17 cellular contexts compared by ENCODE assay signal in genomic region chr12:25264015-25264582, GRCh38. TPM values are rescaled to one million over a fixed set of nuclear protein-coding genes. Genes with fewer than 3 reads are reported as not detected.
DNase-seq lines count a peak whose midpoint lies in the region; ATAC-seq, FAIRE-seq and TF ChIP-seq lines count a peak whose summit lies in the region.
"Had no signal": no experiment of that assay in that cellular context is flagged by ENCODE, and none has a peak within 500 bp of the region (broad histone marks: within the 10 kb centered on the region; RNA-seq: fewer than 3 reads in every experiment).

No MANE protein-coding gene starts in this region.

- H4K8ac ChIP-seq in H1 (ENCODE audit: extremely low read depth, insufficient read depth, low read length), result no peak overlapping the region

- H3K79me2 ChIP-seq in DOHH2 (ENCODE audit: control insufficient read depth, low read length), result no peaks in the 10 kb centered on the region
- H3K79me2 ChIP-seq in H1 (ENCODE audit: control insufficient read depth in 1 of 2, insufficient read depth in 2 of 2, low read length in 2 of 2), result no peaks in the 10 kb centered on the region

- H2BK120ac ChIP-seq in H1 (replicated peaks; ENCODE audit: low read depth, low read length), result no peak overlapping the region

- peak; percentile 26 for ATAC-seq in GM19328 (IDR thresholded peaks at IDR 0.05; ENCODE audit: unreplicated experiment)

- H3K9me3 ChIP-seq in DOHH2 (ENCODE audit: control insufficient read depth, insufficient read depth, low read length) (no peaks in the 10 kb centered on the region), HUES48 (ENCODE audit: control insufficient read depth, insufficient read depth, low read length) (no peaks in the 10 kb centered on the region), H1 (ENCODE audit: insufficient read depth in 2 of 2, low read depth in 1 of 2, low read length in 1 of 2) (no peaks in the 10 kb centered on the region)
- H3K9me3 ChIP-seq: HAP-1 had no signal

- H2BK15ac ChIP-seq in H1 (ENCODE audit: low read length), result peak overlapping the region; percentile 10; the same call in 1 of the 2 replicates

- FAIRE-seq in H1 (lab: Jason Lieb, UNC), result no peak
- FAIRE-seq: A204.1 had no signal

- H3K56ac ChIP-seq in H1 (replicated peaks; ENCODE audit: insufficient read length, low read depth, low read length), result no peak overlapping the region

- H3K14ac ChIP-seq in H1 (ENCODE audit: insufficient read length), result no peak overlapping the region

- no peak overlapping the region; the same call in 1 of the 2 replicates for H2BK12ac ChIP-seq in H1 (ENCODE audit: low read depth, low read length)

- H3K4me3 ChIP-seq in DOHH2 (ENCODE audit: low read length) (peak overlapping the region; percentile 29), HUES48 (ENCODE audit: low read depth, low read length) (no peak overlapping the region), H1 (ENCODE audit: extremely low read depth in 1 of 4, insufficient read depth in 2 of 4, low read depth in 3 of 4, low read length in 4 of 4) (no peak overlapping the region)
- H3K4me3 ChIP-seq: HAP-1 had no signal

- WGBS in H1 (ENCODE audit: extremely low coverage in 1 of 2, insufficient coverage in 1 of 2, insufficient read length in 1 of 2, insufficient replicate concordance in 2 of 2, low coverage in 1 of 2, low lambda C conversion rate in 2 of 2, missing lambda C conversion rate in 1 of 2), 2 experiments, result 47% methylated on average over 1 of the region's 1 CpG; no CpG with 5 or more reads in 1 of the 2 experiments

- no peak overlapping the region for H4K91ac ChIP-seq in H1 (replicated peaks; ENCODE audit: insufficient read length, low read length)

- H3K36me3 ChIP-seq in DOHH2 (ENCODE audit: control insufficient read depth, low read length) (no peaks in the 10 kb centered on the region), HUES48 (ENCODE audit: control insufficient read depth, insufficient read depth, low read length) (no peaks in the 10 kb centered on the region), H1 (ENCODE audit: control insufficient read depth in 2 of 4, insufficient read depth in 4 of 4, low read length in 3 of 4) (no peaks in the 10 kb centered on the region)
- H3K36me3 ChIP-seq: HAP-1 had no signal

- DNase-seq in H1 (ENCODE audit: low read depth in 1 of 2, low spot score in 2 of 2) (no peak), SKM-1 treated with dmso at 0.1 percent for 144 hours (lab: John Stamatoyannopoulos, UW; ENCODE audit: unreplicated experiment) (no peak), NCI-H2029 (lab: John Stamatoyannopoulos, UW) (no peak), NCI-H1048 (lab: John Stamatoyannopoulos, UW) (no peak)
- DNase-seq in activated CD4-positive, CD25-positive, alpha-beta regulatory T cell (lab: John Stamatoyannopoulos, UW), result no peak
- DNase-seq: NCI-H146, NCI-H2107, NCI-H226, NCI-H774, SIG-M5, SW 1271 had no signal

- H2AFZ ChIP-seq in H1 (ENCODE audit: low read length), result peak overlapping the region; percentile 72

- CTCF ChIA-PET in H1 (lab: Charles Lee; ENCODE audit: partially characterized antibody), result no interaction called here

- no peak overlapping the region for H3K23ac ChIP-seq in H1 (ENCODE audit: insufficient read length)

- H3K18ac ChIP-seq in H1 (ENCODE audit: extremely low read depth, low read length), result peak overlapping the region; percentile 25; the same call in 1 of the 2 replicates

- no peak overlapping the region for H3K4ac ChIP-seq in H1 (replicated peaks; ENCODE audit: insufficient read length, low read depth, low read length)

- H3K4me2 ChIP-seq in DOHH2 (ENCODE audit: low read length), result peak overlapping the region; percentile 45
- peak overlapping the region in 1 of 2 experiments; percentile 54; a peak in 3 of 4 replicates for H3K4me2 ChIP-seq in H1 (ENCODE audit: insufficient read depth in 1 of 2, low read depth in 2 of 2, low read length in 2 of 2)

- POLR2A ChIA-PET in H1 (lab: Charles Lee; ENCODE audit: partially characterized antibody), result no interaction called here

- no peak overlapping the region for H4K5ac ChIP-seq in H1 (ENCODE audit: insufficient read length, low read depth, low read length)

- no peaks in the 10 kb centered on the region for H3K23me2 ChIP-seq in H1 (ENCODE audit: low read depth, low read length)

- H3K27me3 ChIP-seq in DOHH2 (ENCODE audit: control insufficient read depth, low read length) (no peaks in the 10 kb centered on the region), HUES48 (ENCODE audit: control insufficient read depth, insufficient read depth, low read length) (no peaks in the 10 kb centered on the region), H1 (replicated peaks in 1 of 4; ENCODE audit: control insufficient read depth in 3 of 4, extremely low read depth in 1 of 4, insufficient read depth in 3 of 4, low read length in 3 of 4) (no peaks in the 10 kb centered on the region)

- no peaks in the 10 kb centered on the region for H4K20me1 ChIP-seq in DOHH2 (ENCODE audit: control insufficient read depth, insufficient read depth, low read depth, low read length)
- no peaks in the 10 kb centered on the region for H4K20me1 ChIP-seq in H1 (replicated peaks in 1 of 2; ENCODE audit: control insufficient read depth in 1 of 2, insufficient read depth in 2 of 2, low read length in 2 of 2)

- H3F3A ChIP-seq in DOHH2 (ENCODE audit: control insufficient read depth, insufficient read depth), result no peaks in the 10 kb centered on the region

- peak overlapping the region; percentile 62; the same call in 1 of the 2 replicates for H2BK20ac ChIP-seq in H1 (ENCODE audit: low read length)

- no peak for TF ChIP-seq POLR2A in H1 (IDR thresholded peaks at IDR 0.05; ENCODE audit: control extremely low read depth in 1 of 2, low read depth in 2 of 2, low read length in 2 of 2)

- no peaks in the 10 kb centered on the region for H3K9me2 ChIP-seq in DOHH2 (replicated peaks; ENCODE audit: control insufficient read depth, low read length)

- no peaks in the 10 kb centered on the region for H3K79me1 ChIP-seq in H1 (ENCODE audit: low read depth, low read length)

- H2BK5ac ChIP-seq in H1 (ENCODE audit: low read depth, low read length), result peak overlapping the region; percentile 27; the same call in 1 of the 2 replicates

- H2AK5ac ChIP-seq in H1 (ENCODE audit: low read depth, low read length), result no peak overlapping the region; the same call in 1 of the 2 replicates

- no peak for TF ChIP-seq RAD21 in H1 (IDR thresholded peaks at IDR 0.05 in 1 of 2, conservative IDR thresholded peaks at IDR 0.05 in 1 of 2; ENCODE audit: low read depth in 2 of 2, low read length in 2 of 2)

- no peak overlapping the region for H3K9ac ChIP-seq in HUES48 (ENCODE audit: low read depth, low read length)
- H3K9ac ChIP-seq in H1 (replicated peaks in 1 of 4; ENCODE audit: extremely low read depth in 1 of 4, low read depth in 3 of 4, low read length in 3 of 4), result no peak overlapping the region

- TF ChIP-seq CTCF in DOHH2 (IDR thresholded peaks at IDR 0.05; ENCODE audit: low read depth, low read length, poor library complexity, severe bottlenecking) (no peak), H1 (IDR thresholded peaks at IDR 0.05; ENCODE audit: control extremely low read depth in 1 of 3, insufficient read depth in 1 of 3, low read depth in 1 of 3, low read length in 3 of 3) (no peak)

- H3K4me1 ChIP-seq in DOHH2 (ENCODE audit: control insufficient read depth, low read length), result peaks cover 31% of the 10 kb centered on the region
- H3K4me1 ChIP-seq in HUES48 (ENCODE audit: control insufficient read depth, insufficient read depth, low read length), result peaks cover 15% of the 10 kb centered on the region
- H3K4me1 ChIP-seq in H1 (replicated peaks in 1 of 4; ENCODE audit: control insufficient read depth in 3 of 4, insufficient read depth in 4 of 4, low read length in 3 of 4), result peaks cover 0 to 8% (median 5%) of the 10 kb centered on the region in 4 experiments; a peak in 4 of 7 replicates

- no peak for TF ChIP-seq EP300 in H1 (IDR thresholded peaks at IDR 0.05; ENCODE audit: borderline replicate concordance in 1 of 2, low read depth in 2 of 2, low read length in 2 of 2)

- H3K27ac ChIP-seq in DOHH2 (ENCODE audit: low read depth, low read length) (peak overlapping the region; percentile 14), HUES48 (ENCODE audit: low read depth, low read length) (peak overlapping the region; percentile 54), H1 (ENCODE audit: low read depth, low read length) (no peak overlapping the region)
- H3K27ac ChIP-seq: C4-2B had no signal

TF ChIP-seq in H1, 55 proteins besides CTCF, POLR2A, EP300 and RAD21 (continues in another document):
- TF ChIP-seq SP2 (IDR thresholded peaks at IDR 0.05; ENCODE audit: low read length), result no peak
- TF ChIP-seq CHD2 (IDR thresholded peaks at IDR 0.05; ENCODE audit: low read length), result no peak
- TF ChIP-seq HDAC2 (IDR thresholded peaks at IDR 0.05; ENCODE audit: borderline replicate concordance in 1 of 2, low read depth in 2 of 2, low read length in 2 of 2), result no peak
- TF ChIP-seq GTF2F1 (IDR thresholded peaks at IDR 0.05; ENCODE audit: borderline replicate concordance, low read depth, low read length), result no peak
- no peak for TF ChIP-seq POLR2AphosphoS5 (IDR thresholded peaks at IDR 0.05; ENCODE audit: low read depth, low read length)
- TF ChIP-seq CBX8 (IDR thresholded peaks at IDR 0.05; ENCODE audit: borderline replicate concordance, low read depth, low read length), result no peak
- TF ChIP-seq EGR1 (IDR thresholded peaks at IDR 0.05; ENCODE audit: borderline replicate concordance, low read depth, low read length), result no peak
- TF ChIP-seq TCF12 (IDR thresholded peaks at IDR 0.05; ENCODE audit: low read depth, low read length), result no peak
- no peak for TF ChIP-seq ZNF274 (IDR thresholded peaks at IDR 0.05; ENCODE audit: borderline replicate concordance, extremely low read depth, low read length)
- TF ChIP-seq RNF2 (IDR thresholded peaks at IDR 0.05; ENCODE audit: borderline replicate concordance, low read depth, low read length, missing control alignments, poor library complexity, severe bottlenecking), result no peak
- TF ChIP-seq SIN3A (conservative IDR thresholded peaks at IDR 0.05 in 1 of 2, IDR thresholded peaks at IDR 0.05 in 1 of 2; ENCODE audit: low read depth in 1 of 2, low read length in 2 of 2), result no peak
- no peak for TF ChIP-seq NRF1 (IDR thresholded peaks at IDR 0.05; ENCODE audit: low read depth, low read length)
- TF ChIP-seq TAF7 (optimal IDR thresholded peaks at IDR 0.05; ENCODE audit: borderline replicate concordance, low read depth, low read length), result no peak
- no peak for TF ChIP-seq NANOG (IDR thresholded peaks at IDR 0.05; ENCODE audit: insufficient read depth, low read depth, low read length, poor library complexity, severe bottlenecking)

RNA-seq across cellular contexts. Expression of gene KRAS, which starts 13.4 kb away (rescaled TPM):
- total RNA-seq in H1 (2021; fragmentation: NEBNext Ultra II Directional; extraction: Animal tissue kit (Norgen Biotek cat#: 25700)), result 62.9 and 64.6 TPM in 2 replicates
- 15.8 and 24.8 TPM in 2 replicates for polyA plus RNA-seq in H1 (2011; rRNA removed)
- 25.8 TPM for polyA plus RNA-seq in H1 (2011; cell fraction: cytosol; rRNA removed)
- 10.7 TPM for polyA plus RNA-seq in H1 (2011; cell fraction: nucleus; rRNA removed)
- polyA plus RNA-seq in H1 (2012, experiment 1 of 2), result 15.2 to 33.8 TPM (median 19.6 TPM) in 4 replicates
- polyA plus RNA-seq in H1 (2012, experiment 2 of 2), result 3.0 TPM
- 57.0 TPM for polyA plus RNA-seq in H1 (2013, experiment 1 of 2)
- polyA plus RNA-seq in H1 (2013, experiment 2 of 2), result 56.3 TPM
- polyA minus RNA-seq in H1 (2011; rRNA and poly(A)+ RNA removed), result 23.7 and 32.2 TPM in 2 replicates
- polyA minus RNA-seq in H1 (2011; cell fraction: cytosol; rRNA and poly(A)+ RNA removed), result 22.0 TPM
- polyA minus RNA-seq in H1 (2011; cell fraction: nucleus; rRNA and poly(A)+ RNA removed), result 31.2 TPM
